Comparison of ENCODE assay signal across 7 cellular contexts in the genomic region with DNA sequence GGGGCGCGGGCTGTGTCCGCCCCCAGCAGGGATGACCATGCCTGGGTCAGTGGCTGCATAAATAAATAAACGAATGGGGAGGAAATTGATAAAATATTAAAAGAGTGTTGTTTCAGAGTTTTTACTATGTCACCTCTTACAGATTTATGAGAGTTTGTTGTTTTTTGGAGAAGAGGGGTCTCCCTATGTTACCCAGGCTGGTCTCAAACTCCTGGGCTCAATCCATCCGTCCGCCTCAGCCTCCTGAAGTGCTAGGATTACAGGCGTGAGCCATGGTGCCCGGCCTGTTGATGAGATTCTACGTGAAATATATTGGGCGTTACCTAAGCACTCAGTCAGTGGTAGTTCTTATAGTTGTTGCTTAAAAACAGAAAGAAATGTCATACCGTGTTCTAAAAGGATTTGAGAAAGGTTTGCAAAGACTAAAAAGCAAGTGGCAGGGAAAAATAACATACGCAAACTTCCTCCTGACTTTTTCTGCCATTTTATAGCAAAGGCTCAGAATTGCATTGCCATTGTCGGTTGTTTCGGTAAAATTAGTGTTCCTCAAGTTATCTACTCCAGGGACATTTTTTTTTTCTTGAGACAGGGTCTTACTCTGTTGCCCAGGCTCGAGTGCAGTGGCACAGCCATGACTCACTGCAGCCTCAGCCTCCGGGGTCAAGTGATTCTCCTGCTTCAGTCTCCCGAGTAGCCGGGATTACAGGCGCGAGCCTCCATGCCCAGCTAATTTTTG. TPM values are rescaled to one million over a fixed set of nuclear protein-coding genes. Genes with fewer than 3 reads are reported as not detected.
A peak's percentile ranks its signal among the peaks of the same experiment; 100 is the strongest.
DNase-seq lines count a peak whose midpoint lies in the region; TF ChIP-seq lines count a peak whose summit lies in the region.

No MANE protein-coding gene starts in this region.

- no peak for TF ChIP-seq CTCF in fibroblast of the aortic adventitia (IDR thresholded peaks at IDR 0.05; ENCODE audit: insufficient read depth, low read length)

- peak overlapping the region; percentile 79 for H3K4me3 ChIP-seq in fibroblast of the aortic adventitia (ENCODE audit: low read depth, low read length)
- peak overlapping the region; percentile 78 for H3K4me3 ChIP-seq in skeletal muscle satellite cell (ENCODE audit: low read length)

- H3K4me1 ChIP-seq in skeletal muscle satellite cell (ENCODE audit: control insufficient read depth, insufficient read depth, low read length): peaks cover 11% of the 10 kb centered on the region

- H3K27me3 ChIP-seq in skeletal muscle satellite cell (ENCODE audit: control insufficient read depth, insufficient read depth, low read length): no peaks in the 10 kb centered on the region

- CTCF ChIA-PET in HEK293T (lab: Yijun Ruan, JAX): no interaction called here

- DNase-seq in HEK293T (ENCODE audit: extremely low spot score) (no peak), SW480 (ENCODE audit: low spot score) (peak; percentile 36), fibroblast of the aortic adventitia (ENCODE audit: low read depth) (peak; percentile 28), NCI-H2196 treated with DMSO at 0.1 percent for 48 hours (lab: John Stamatoyannopoulos, UW; ENCODE audit: unreplicated experiment) (no peak), DMS114 treated with DMSO at 0.1 percent for 48 hours (lab: John Stamatoyannopoulos, UW; ENCODE audit: unreplicated experiment) (no peak), NCI-H1694 treated with DMSO at 0.1 percent for 48 hours (lab: John Stamatoyannopoulos, UW) (no peak)

- peak overlapping the region; percentile 95 for H3K4me2 ChIP-seq in skeletal muscle satellite cell (ENCODE audit: low read length)

- H3K36me3 ChIP-seq in skeletal muscle satellite cell (ENCODE audit: insufficient read depth, low read length): no peaks in the 10 kb centered on the region

- no peaks in the 10 kb centered on the region for H3K9me3 ChIP-seq in skeletal muscle satellite cell (replicated peaks; ENCODE audit: low read length)

- H3K9ac ChIP-seq in skeletal muscle satellite cell (ENCODE audit: low read depth, low read length): peak overlapping the region; percentile 93

- POLR2A ChIA-PET in HEK293T (lab: Yijun Ruan, JAX): interaction anchor here (1.2 kb wide), 3 partner anchors 68 to 540 kb away, joined by 3 to 5 read pairs (median 3); a partner anchor contains a TSS

TF ChIP-seq in HEK293T, 16 proteins besides CTCF, POLR2A, EP300 and RAD21:
- no peak for TF ChIP-seq SUZ12 (IDR thresholded peaks at IDR 0.05)
- peak; percentile 11; the same call in 1 of the 2 replicates for TF ChIP-seq L3MBTL2 (conservative IDR thresholded peaks at IDR 0.05)
TF ChIP-seq in HEK293T: peak in this region for 1.

RNA-seq across cellular contexts. Expression of a gene that starts 39.5 kb away (rescaled TPM):
- 27.8 and 29.1 TPM in 2 replicates for total RNA-seq in fibroblast of the aortic adventitia (ENCODE audit: low replicate concordance)
- 25.6 and 34.2 TPM in 2 replicates for total RNA-seq in skeletal muscle satellite cell (2012; rRNA removed)

Comparison
In these comparisons a context has a peak if more than half of its experiments do, and no peak if none do; other contexts are left out.
1. DNase-seq: peak in SW480 (single experiment) and fibroblast of the aortic adventitia (single experiment); none in HEK293T (single experiment), NCI-H2196 treated with DMSO at 0.1 percent for 48 hours (single experiment), DMS114 treated with DMSO at 0.1 percent for 48 hours (single experiment) and NCI-H1694 treated with DMSO at 0.1 percent for 48 hours (single experiment).